17 cellular contexts compared by ENCODE assay signal in the genomic region with DNA sequence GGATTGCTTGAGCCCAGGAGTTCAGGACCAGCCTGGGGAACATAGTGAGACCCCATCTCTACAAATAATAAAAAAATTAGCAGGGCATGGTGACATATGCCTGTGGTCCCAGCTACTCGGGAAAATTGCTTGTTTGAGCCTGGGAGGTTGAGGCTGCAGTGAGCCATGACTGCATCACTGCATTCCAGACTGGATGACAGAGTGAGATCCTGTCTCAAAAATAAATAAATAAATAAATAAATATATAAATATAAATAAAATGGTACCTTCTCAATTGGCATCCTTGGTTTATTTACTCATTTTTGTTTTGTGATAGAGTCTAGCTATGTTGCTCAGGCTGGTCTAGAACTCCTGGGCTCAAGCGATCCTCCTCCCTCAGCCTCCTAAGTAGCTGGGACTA.
DNase-seq lines count a peak whose midpoint lies in the region; ATAC-seq, FAIRE-seq and TF ChIP-seq lines count a peak whose summit lies in the region.
"Had no signal": no experiment of that assay in that cellular context is flagged by ENCODE, and none has a peak within 500 bp of the region (broad histone marks: within the 10 kb centered on the region; RNA-seq: fewer than 3 reads in every experiment).

No MANE protein-coding gene starts in this region.

- no peak overlapping the region for H2BK120ac ChIP-seq in trophoblast cell (ENCODE audit: insufficient read depth, low read length, poor library complexity)

- no peak overlapping the region for H4K12ac ChIP-seq in trophoblast cell (ENCODE audit: low read depth, low read length)

- no peak overlapping the region for H3K14ac ChIP-seq in trophoblast cell (ENCODE audit: low read length)

- POLR2A ChIA-PET in HEK293 (lab: Yijun Ruan, JAX), result no interaction called here

- H3K36me3 Mint-ChIP-seq in astrocyte (ENCODE audit: low read depth, unreplicated experiment), result no peaks in the 10 kb centered on the region
- H3K36me3 Mint-ChIP-seq: CD8-positive, alpha-beta T cell had no signal

- no peak overlapping the region for H4K8ac ChIP-seq in trophoblast cell (ENCODE audit: low read depth, low read length)

- H3K9ac ChIP-seq in astrocyte (ENCODE audit: low read length) (no peak overlapping the region), trophoblast cell (ENCODE audit: low read length) (no peak overlapping the region)
- H3K9ac ChIP-seq: BLaER1 had no signal

- H3K79me2 ChIP-seq in astrocyte (ENCODE audit: insufficient read depth, low read length) (no peaks in the 10 kb centered on the region), trophoblast cell (ENCODE audit: control insufficient read depth, insufficient read depth, low read length, poor library complexity) (peaks cover 2% of the 10 kb centered on the region)

- no peak overlapping the region for H3K23ac ChIP-seq in trophoblast cell (ENCODE audit: low read length)

- H3K9me3 ChIP-seq in HEK293 (ENCODE audit: control insufficient read depth, insufficient read depth, low read depth, low read length) (no peaks in the 10 kb centered on the region), astrocyte (ENCODE audit: insufficient read depth, low read depth, low read length) (no peaks in the 10 kb centered on the region), trophoblast cell (ENCODE audit: insufficient read depth, low read depth, low read length) (no peaks in the 10 kb centered on the region)
- H3K9me3 ChIP-seq: BLaER1 had no signal

- no peak overlapping the region for H2BK5ac ChIP-seq in trophoblast cell (ENCODE audit: low read depth, low read length, poor library complexity)

- H2AFZ ChIP-seq in astrocyte (ENCODE audit: low read depth, low read length), result no peak overlapping the region
- H2AFZ ChIP-seq in trophoblast cell (ENCODE audit: insufficient read depth, low read length, poor library complexity), result no peak overlapping the region
- H2AFZ ChIP-seq: GM23338 had no signal

- no peak overlapping the region for H3K4me2 ChIP-seq in astrocyte (ENCODE audit: low read length)
- no peak overlapping the region for H3K4me2 ChIP-seq in trophoblast cell (ENCODE audit: low read length)
- H3K4me2 ChIP-seq: BLaER1, GM23338 had no signal

- CTCF ChIA-PET in HEK293 (lab: Yijun Ruan, JAX), result no interaction called here

- H3K18ac ChIP-seq in trophoblast cell (ENCODE audit: low read length), result no peak overlapping the region

- no CpG with 5 or more reads among the region's 2 CpGs for WGBS in trophoblast cell (ENCODE audit: extremely low coverage, insufficient coverage, insufficient read length)

- FAIRE-seq in astrocyte (lab: Jason Lieb, UNC), result no peak
- FAIRE-seq: H54 had no signal

- H4K20me1 ChIP-seq in astrocyte (ENCODE audit: insufficient read depth, low read length), result no peaks in the 10 kb centered on the region
- H4K20me1 ChIP-seq: BLaER1 had no signal

- peaks cover 7% of the 10 kb centered on the region; the same call in 1 of the 2 replicates for H3K4me1 ChIP-seq in HEK293 (ENCODE audit: control insufficient read depth, insufficient read depth, low read length)
- H3K4me1 ChIP-seq in astrocyte (ENCODE audit: insufficient read depth, low read length), result no peaks in the 10 kb centered on the region
- H3K4me1 ChIP-seq in trophoblast cell (ENCODE audit: control insufficient read depth in 1 of 2, insufficient read depth in 2 of 2, low read length in 2 of 2), result peaks cover 0 to 2% of the 10 kb centered on the region in 2 experiments

- no peaks in the 10 kb centered on the region for H3K79me1 ChIP-seq in trophoblast cell (ENCODE audit: low read length)

- H3K4ac ChIP-seq in trophoblast cell (ENCODE audit: low read depth, low read length), result no peak overlapping the region

- H3K4me1 Mint-ChIP-seq in astrocyte (ENCODE audit: low read depth, unreplicated experiment), result peaks cover 9% of the 10 kb centered on the region

- H3K27ac Mint-ChIP-seq in astrocyte (ENCODE audit: unreplicated experiment), result peak overlapping the region; percentile 41
- H3K27ac Mint-ChIP-seq: CD8-positive, alpha-beta T cell; GM23338; HFFc6 had no signal

- H3K4me3 ChIP-seq in HEK293 (ENCODE audit: low read depth, low read length) (no peak overlapping the region), astrocyte (ENCODE audit: insufficient read depth, low read depth, low read length) (no peak overlapping the region), trophoblast cell (ENCODE audit: low read depth, low read length) (no peak overlapping the region)
- H3K4me3 ChIP-seq: BLaER1, GM12878, GM23338 had no signal

- DNase-seq in astrocyte (ENCODE audit: low read depth), result no peak
- DNase-seq in trophoblast cell, result no peak
- no peak for DNase-seq in caudate nucleus (lab: John Stamatoyannopoulos, UW)
- DNase-seq in retina, result no peak
- DNase-seq: 8988T; Calu3; CD8-positive, alpha-beta T cell; DMS79 treated with DMSO at 0.1 percent for 48 hours; HCEC 1CT; HFFc6 had no signal

- H3K27me3 ChIP-seq in astrocyte (ENCODE audit: insufficient read depth, low read length) (peaks cover 4% of the 10 kb centered on the region), trophoblast cell (ENCODE audit: insufficient read depth, low read length) (no peaks in the 10 kb centered on the region)
- H3K27me3 ChIP-seq: BLaER1 had no signal

- no peak overlapping the region for H2AK5ac ChIP-seq in trophoblast cell (ENCODE audit: low read length)

- no peak overlapping the region for H3K4me3 Mint-ChIP-seq in astrocyte (ENCODE audit: unreplicated experiment)
- H3K4me3 Mint-ChIP-seq: CD8-positive, alpha-beta T cell; GM23338; HFFc6 had no signal

- no peaks in the 10 kb centered on the region for H3K27me3 Mint-ChIP-seq in astrocyte (ENCODE audit: low read depth, unreplicated experiment)

- H3K36me3 ChIP-seq in HEK293 (ENCODE audit: control insufficient read depth in 2 of 2, insufficient read depth in 1 of 2, low read length in 2 of 2) (no peaks in the 10 kb centered on the region), astrocyte (ENCODE audit: insufficient read depth, low read length) (no peaks in the 10 kb centered on the region), trophoblast cell (ENCODE audit: control insufficient read depth in 1 of 2, insufficient read depth in 2 of 2, low read length in 2 of 2) (no peaks in the 10 kb centered on the region)
- H3K36me3 ChIP-seq: BLaER1 had no signal

- no peak for ATAC-seq in HG03159 (IDR thresholded peaks at IDR 0.05; ENCODE audit: unreplicated experiment)
- ATAC-seq: CD8-positive, alpha-beta T cell; GM12878; GM23338 had no signal

- H3K27ac ChIP-seq in 22Rv1, result peak overlapping the region; percentile 50; the same call in 1 of the 2 replicates
- no peak overlapping the region for H3K27ac ChIP-seq in HEK293 (ENCODE audit: extremely low read depth, low read depth, low read length)
- H3K27ac ChIP-seq in astrocyte (ENCODE audit: low read depth, low read length), result no peak overlapping the region
- no peak overlapping the region for H3K27ac ChIP-seq in trophoblast cell (ENCODE audit: low read depth, low read length)
- H3K27ac ChIP-seq in caudate nucleus (ENCODE audit: low read depth, low read length), result no peak overlapping the region
- H3K27ac ChIP-seq: BLaER1 had no signal

- peak overlapping the region; percentile 4 for H4K91ac ChIP-seq in trophoblast cell (ENCODE audit: low read depth, low read length)

- TF ChIP-seq CTCF in 22Rv1 (IDR thresholded peaks at IDR 0.05) (no peak), HEK293 (tag by site-specific recombination; IDR thresholded peaks at IDR 0.05) (no peak), astrocyte (IDR thresholded peaks at IDR 0.05; ENCODE audit: insufficient read depth, low read depth, low read length) (no peak)

- H3K9me3 Mint-ChIP-seq in astrocyte (ENCODE audit: unreplicated experiment), result no peaks in the 10 kb centered on the region
- H3K9me3 Mint-ChIP-seq: CD8-positive, alpha-beta T cell; GM23338; HFFc6 had no signal

- no peak overlapping the region for H2BK12ac ChIP-seq in trophoblast cell (ENCODE audit: low read length)

TF ChIP-seq in HEK293, 187 proteins besides CTCF, POLR2A, EP300 and RAD21 (continues in another document):
- TF ChIP-seq ZNF560 (tag by site-specific recombination; IDR thresholded peaks at IDR 0.05; ENCODE audit: borderline replicate concordance) (no peak), ZNF555 (tag by site-specific recombination; conservative IDR thresholded peaks at IDR 0.05) (peak; percentile 24; the same call in 1 of the 2 replicates), ZNF394 (tag by site-specific recombination; IDR thresholded peaks at IDR 0.05; ENCODE audit: borderline replicate concordance) (peak; percentile 66; the same call in 1 of the 2 replicates), ZNF426 (tag by site-specific recombination; IDR thresholded peaks at IDR 0.05) (peak; percentile 31)
- TF ChIP-seq, protein P1, sequence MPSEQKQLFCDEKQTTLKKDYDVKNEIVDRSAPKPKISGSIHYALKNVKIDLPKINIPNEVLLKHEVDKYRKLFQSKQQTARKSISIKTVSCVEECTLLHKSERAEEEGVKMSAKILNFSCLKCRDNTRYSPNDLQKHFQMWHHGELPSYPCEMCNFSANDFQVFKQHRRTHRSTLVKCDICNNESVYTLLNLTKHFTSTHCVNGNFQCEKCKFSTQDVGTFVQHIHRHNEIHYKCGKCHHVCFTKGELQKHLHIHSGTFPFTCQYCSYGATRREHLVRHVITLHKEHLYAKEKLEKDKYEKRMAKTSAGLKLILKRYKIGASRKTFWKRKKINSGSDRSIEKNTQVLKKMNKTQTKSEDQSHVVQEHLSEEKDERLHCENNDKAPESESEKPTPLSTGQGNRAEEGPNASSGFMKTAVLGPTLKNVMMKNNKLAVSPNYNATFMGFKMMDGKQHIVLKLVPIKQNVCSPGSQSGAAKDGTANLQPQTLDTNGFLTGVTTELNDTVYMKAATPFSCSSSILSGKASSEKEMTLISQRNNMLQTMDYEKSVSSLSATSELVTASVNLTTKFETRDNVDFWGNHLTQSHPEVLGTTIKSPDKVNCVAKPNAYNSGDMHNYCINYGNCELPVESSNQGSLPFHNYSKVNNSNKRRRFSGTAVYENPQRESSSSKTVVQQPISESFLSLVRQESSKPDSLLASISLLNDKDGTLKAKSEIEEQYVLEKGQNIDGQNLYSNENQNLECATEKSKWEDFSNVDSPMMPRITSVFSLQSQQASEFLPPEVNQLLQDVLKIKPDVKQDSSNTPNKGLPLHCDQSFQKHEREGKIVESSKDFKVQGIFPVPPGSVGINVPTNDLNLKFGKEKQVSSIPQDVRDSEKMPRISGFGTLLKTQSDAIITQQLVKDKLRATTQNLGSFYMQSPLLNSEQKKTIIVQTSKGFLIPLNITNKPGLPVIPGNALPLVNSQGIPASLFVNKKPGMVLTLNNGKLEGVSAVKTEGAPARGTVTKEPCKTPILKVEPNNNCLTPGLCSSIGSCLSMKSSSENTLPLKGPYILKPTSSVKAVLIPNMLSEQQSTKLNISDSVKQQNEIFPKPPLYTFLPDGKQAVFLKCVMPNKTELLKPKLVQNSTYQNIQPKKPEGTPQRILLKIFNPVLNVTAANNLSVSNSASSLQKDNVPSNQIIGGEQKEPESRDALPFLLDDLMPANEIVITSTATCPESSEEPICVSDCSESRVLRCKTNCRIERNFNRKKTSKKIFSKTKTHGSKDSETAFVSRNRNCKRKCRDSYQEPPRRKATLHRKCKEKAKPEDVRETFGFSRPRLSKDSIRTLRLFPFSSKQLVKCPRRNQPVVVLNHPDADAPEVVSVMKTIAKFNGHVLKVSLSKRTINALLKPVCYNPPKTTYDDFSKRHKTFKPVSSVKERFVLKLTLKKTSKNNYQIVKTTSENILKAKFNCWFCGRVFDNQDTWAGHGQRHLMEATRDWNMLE (tag by site-specific recombination; conservative IDR thresholded peaks at IDR 0.05; ENCODE audit: low read depth), result peak; percentile 52; the same call in 1 of the 2 replicates
